13 cellular contexts compared by ENCODE assay signal in genomic region chr1:27936370-27936769, GRCh38. TPM values are rescaled to one million over a fixed set of nuclear protein-coding genes. Genes with fewer than 3 reads are reported as not detected.
A peak's percentile ranks its signal among the peaks of the same experiment; 100 is the strongest.
DNase-seq lines count a peak whose midpoint lies in the region; ATAC-seq and TF ChIP-seq lines count a peak whose summit lies in the region.
"Had no signal": no experiment of that assay in that cellular context is flagged by ENCODE, and none has a peak within 500 bp of the region (broad histone marks: within the 10 kb centered on the region; RNA-seq: fewer than 3 reads in every experiment).

No MANE protein-coding gene starts in this region.

- peaks cover 4% of the 10 kb centered on the region for H3K9me3 Mint-ChIP-seq in glutamatergic neuron (ENCODE audit: unreplicated experiment)
- H3K9me3 Mint-ChIP-seq: CD4-positive, alpha-beta memory T cell had no signal

- no peaks in the 10 kb centered on the region for H3K9me3 ChIP-seq in HUES48 (ENCODE audit: control insufficient read depth, insufficient read depth, low read length)
- H3K9me3 ChIP-seq in T-helper 17 cell (ENCODE audit: control insufficient read depth, low read length, poor library complexity, severe bottlenecking), result no peaks in the 10 kb centered on the region
- H3K9me3 ChIP-seq in iPS-15b (ENCODE audit: control insufficient read depth, insufficient read depth, low read length), result no peaks in the 10 kb centered on the region
- no peaks in the 10 kb centered on the region for H3K9me3 ChIP-seq in spleen

- DNase-seq in T-helper 17 cell, result no peak
- peak; percentile 4 for DNase-seq in spleen
- DNase-seq in C1 segment of cervical spinal cord (lab: John Stamatoyannopoulos, UW), result no peak
- DNase-seq in glutamatergic neuron, result no peak
- no peak for DNase-seq in NCI-H1048 (lab: John Stamatoyannopoulos, UW)
- DNase-seq: CD4-positive, alpha-beta memory T cell; DMS79 had no signal

- no peak overlapping the region for H3K4me3 Mint-ChIP-seq in T-helper 17 cell
- no peak overlapping the region for H3K4me3 Mint-ChIP-seq in glutamatergic neuron (ENCODE audit: unreplicated experiment)
- H3K4me3 Mint-ChIP-seq: B cell; CD4-positive, alpha-beta memory T cell had no signal

- H3K27me3 ChIP-seq in HUES48 (ENCODE audit: control insufficient read depth, insufficient read depth, low read length), result no peaks in the 10 kb centered on the region
- H3K27me3 ChIP-seq in iPS-15b (ENCODE audit: control insufficient read depth, insufficient read depth, low read length), result no peaks in the 10 kb centered on the region
- H3K27me3 ChIP-seq in spleen (replicated peaks in 1 of 7), result peaks cover 0 to 35% (median 0%) of the 10 kb centered on the region in 7 donors

- intact Hi-C loops in spleen (cut with DNase I; ENCODE audit: low total_unique reads), result no loop called here

- H3K4me1 ChIP-seq in HUES48 (ENCODE audit: control insufficient read depth, insufficient read depth, low read length) (peaks cover 28% of the 10 kb centered on the region), iPS-15b (ENCODE audit: control insufficient read depth, insufficient read depth, low read length) (peaks cover 21% of the 10 kb centered on the region), spleen (peaks cover 0 to 46% (median 14%) of the 10 kb centered on the region in 6 donors)

- no peak overlapping the region for H3K9ac ChIP-seq in HUES48 (ENCODE audit: low read depth, low read length)
- no peak overlapping the region for H3K9ac ChIP-seq in iPS-15b (ENCODE audit: low read depth, low read length)

- peaks cover 4% of the 10 kb centered on the region for H3K36me3 Mint-ChIP-seq in T-helper 17 cell (ENCODE audit: low read depth)
- no peaks in the 10 kb centered on the region for H3K36me3 Mint-ChIP-seq in glutamatergic neuron (ENCODE audit: unreplicated experiment)
- H3K36me3 Mint-ChIP-seq: CD4-positive, alpha-beta memory T cell had no signal

- H3K27ac Mint-ChIP-seq in T-helper 17 cell (peak overlapping the region; percentile 66), glutamatergic neuron (ENCODE audit: unreplicated experiment) (no peak overlapping the region)
- H3K27ac Mint-ChIP-seq: B cell had no signal

- peak overlapping the region; percentile 69; the same call in 1 of the 2 replicates for H3K4me3 ChIP-seq in HUES48 (ENCODE audit: low read depth, low read length)
- peak overlapping the region; percentile 75 for H3K4me3 ChIP-seq in iPS-15b (ENCODE audit: low read depth, low read length)
- H3K4me3 ChIP-seq in spleen, result no peak overlapping the region

- H3K27ac ChIP-seq in HUES48 (ENCODE audit: low read depth, low read length) (peak overlapping the region; percentile 94), spleen (no peak overlapping the region)
- H3K27ac ChIP-seq: HL-60 had no signal

- no peak for ATAC-seq in T-helper 17 cell
- ATAC-seq: HCT116 had no signal

- H3K36me3 ChIP-seq in HUES48 (ENCODE audit: control insufficient read depth, insufficient read depth, low read length) (peaks cover 9% of the 10 kb centered on the region), iPS-15b (ENCODE audit: control insufficient read depth, insufficient read depth, low read length) (no peaks in the 10 kb centered on the region), spleen (no peaks in the 10 kb centered on the region)

- no peak for TF ChIP-seq POLR2A in spleen (IDR thresholded peaks at IDR 0.05)

- H3K27me3 Mint-ChIP-seq in T-helper 17 cell (peaks cover 15% of the 10 kb centered on the region), glutamatergic neuron (ENCODE audit: unreplicated experiment) (peaks cover 3% of the 10 kb centered on the region)

- 64 to 94% (median 92%) methylated on average over 5 of the region's 5 CpGs for WGBS in spleen, 5 donors

- H3K4me1 Mint-ChIP-seq in T-helper 17 cell (peaks cover 31% of the 10 kb centered on the region), glutamatergic neuron (ENCODE audit: low read depth, unreplicated experiment) (peaks cover 6% of the 10 kb centered on the region)

- TF ChIP-seq CTCF in spleen (IDR thresholded peaks at IDR 0.05 in 8 of 11, conservative IDR thresholded peaks at IDR 0.05 in 3 of 11) (no peak), glutamatergic neuron (IDR thresholded peaks at IDR 0.05; ENCODE audit: partially characterized antibody, unreplicated experiment) (no peak)

RNA-seq across cellular contexts. Expression of gene SMPDL3B, which starts 1.6 kb away (rescaled TPM):
- total RNA-seq in T-helper 17 cell (not detected), spleen (1 to 10 TPM in 6 of 7 donors, under 1 TPM in 1; 0.46 to 2.5 (median 1.4) TPM), glutamatergic neuron (ENCODE audit: unreplicated experiment) (not detected)
- under 1 TPM in 2 of 3 donors, not detected in 1; 0.13 to 0.21 TPM for polyA plus RNA-seq in spleen
- total RNA-seq: B cell; CD4-positive, alpha-beta memory T cell had no signal
- polyA plus RNA-seq: CD4-positive, alpha-beta memory T cell had no signal

RNA-seq across cellular contexts. Expression of gene RPA2, which starts 22.0 kb away (rescaled TPM):
- 10 to 100 TPM; 21.3 to 33.3 TPM for total RNA-seq in T-helper 17 cell
- total RNA-seq in spleen, result 10 to 100 TPM; 32.2 to 49.1 (median 38.1) TPM
- 10 to 100 TPM; 47.5 to 61.8 (median 60.9) TPM for polyA plus RNA-seq in spleen
- total RNA-seq in glutamatergic neuron (ENCODE audit: unreplicated experiment), result 22.6 TPM

RNA-seq across cellular contexts. Expression of gene XKR8, which starts 23.4 kb away (rescaled TPM):
- 1 to 10 TPM; 4.6 to 7.3 TPM for total RNA-seq in T-helper 17 cell
- total RNA-seq in spleen, result 10 to 100 TPM in 4 of 7 donors, 1 to 10 TPM in 3; 7.9 to 17.4 (median 10.6) TPM
- 1 to 10 TPM; 4.2 to 6.8 (median 5.2) TPM for polyA plus RNA-seq in spleen
- total RNA-seq in glutamatergic neuron (ENCODE audit: unreplicated experiment), result 14.2 TPM
- total RNA-seq: H4 had no signal

Comparison
In these comparisons a context has a peak if more than half of its experiments do, and no peak if none do; other contexts are left out.
1. H3K4me3 ChIP-seq: peak in HUES48 (single experiment) and iPS-15b (single experiment); none in spleen (0 of 8).